In genomic region chr7:26177269-26177668, GRCh38 we compare ENCODE assay signal across 8 cellular contexts. TPM values are rescaled to one million over a fixed set of nuclear protein-coding genes. Genes with fewer than 3 reads are reported as not detected.
DNase-seq lines count a peak whose midpoint lies in the region; ATAC-seq and TF ChIP-seq lines count a peak whose summit lies in the region.
"Not testable (repeated sequence)": the region's sequence is repeated elsewhere in the genome, so short reads cannot be mapped to it uniquely, and the experiment has no call there.

No MANE protein-coding gene starts in this region.

- peaks cover 50% of the 10 kb centered on the region for H3K4me1 Mint-ChIP-seq in Calu3 (ENCODE audit: low read depth, unreplicated experiment)
- peaks cover 31% of the 10 kb centered on the region for H3K4me1 Mint-ChIP-seq in T-helper 1 cell treated with Interleukin-12 subunit alpha and Interleukin-12 subunit beta and Interleukin-4 antibody, amounts not matched to agents 30 μg/mL and 1 μg/mL, for 36 hours (ENCODE audit: low read depth)
- H3K4me1 Mint-ChIP-seq in activated T-cell treated with anti-CD3 and anti-CD28 coated beads, Interleukin-2, amount 50 U/mL, for 24 hours (ENCODE audit: low read depth): peaks cover 49% of the 10 kb centered on the region
- peaks cover 30% of the 10 kb centered on the region for H3K4me1 Mint-ChIP-seq in activated T-helper 17 cell treated with anti-CD3 and anti-CD28 coated beads, Interleukin-2, amount 50 U/mL, for 72 hours
- peaks cover 48% of the 10 kb centered on the region for H3K4me1 Mint-ChIP-seq in activated naive CD4-positive, alpha-beta T cell treated with anti-CD3 and anti-CD28 coated beads, Interleukin-2, amount 50 U/mL, for 24 hours
- H3K4me1 Mint-ChIP-seq in endothelial cell (ENCODE audit: unreplicated experiment): not testable (repeated sequence)
- H3K4me1 Mint-ChIP-seq in natural killer cell treated with Interleukin-12 subunit alpha and Interleukin-12 subunit beta and Interleukin-15 and Interleukin-18, amount 100 ng/mL, for 72 hours (ENCODE audit: low read depth in 2 of 2): peaks cover 35 to 43% of the 10 kb centered on the region in 2 donors
- peaks cover 25% of the 10 kb centered on the region for H3K4me1 Mint-ChIP-seq in progenitor cell of endocrine pancreas (ENCODE audit: low read depth)

- intact Hi-C loops in Calu3 (cut with micrococcal nuclease; ENCODE audit: unreplicated experiment): not testable (repeated sequence)

- H3K36me3 Mint-ChIP-seq in Calu3 (ENCODE audit: insufficient read depth, unreplicated experiment): peaks cover 74% of the 10 kb centered on the region
- H3K36me3 Mint-ChIP-seq in T-helper 1 cell treated with Interleukin-12 subunit alpha and Interleukin-12 subunit beta and Interleukin-4 antibody, amounts not matched to agents 30 μg/mL and 1 μg/mL, for 36 hours (ENCODE audit: low read depth): peaks cover 29% of the 10 kb centered on the region
- H3K36me3 Mint-ChIP-seq in activated T-cell treated with anti-CD3 and anti-CD28 coated beads, Interleukin-2, amount 50 U/mL, for 24 hours (ENCODE audit: low read depth): peaks cover 69% of the 10 kb centered on the region
- H3K36me3 Mint-ChIP-seq in activated T-helper 17 cell treated with anti-CD3 and anti-CD28 coated beads, Interleukin-2, amount 50 U/mL, for 72 hours (ENCODE audit: low read depth): peaks cover 73% of the 10 kb centered on the region
- H3K36me3 Mint-ChIP-seq in activated naive CD4-positive, alpha-beta T cell treated with anti-CD3 and anti-CD28 coated beads, Interleukin-2, amount 50 U/mL, for 24 hours: peaks cover 10% of the 10 kb centered on the region
- not testable (repeated sequence) for H3K36me3 Mint-ChIP-seq in endothelial cell (ENCODE audit: low read depth, unreplicated experiment)
- H3K36me3 Mint-ChIP-seq in natural killer cell treated with Interleukin-12 subunit alpha and Interleukin-12 subunit beta and Interleukin-15 and Interleukin-18, amount 100 ng/mL, for 72 hours: peaks cover 21% of the 10 kb centered on the region
- peaks cover 17% of the 10 kb centered on the region for H3K36me3 Mint-ChIP-seq in progenitor cell of endocrine pancreas (ENCODE audit: insufficient read depth)

- H3K27ac Mint-ChIP-seq in Calu3 (ENCODE audit: unreplicated experiment) (peak overlapping the region; percentile 63), progenitor cell of endocrine pancreas (peak overlapping the region; percentile 62)
- H3K27ac Mint-ChIP-seq in T-helper 1 cell treated with Interleukin-12 subunit alpha and Interleukin-12 subunit beta and Interleukin-4 antibody, amounts not matched to agents 30 μg/mL and 1 μg/mL, for 36 hours: peak overlapping the region; percentile 55
- peak overlapping the region; percentile 80 for H3K27ac Mint-ChIP-seq in activated T-cell treated with anti-CD3 and anti-CD28 coated beads, Interleukin-2, amount 50 U/mL, for 24 hours
- peak overlapping the region; percentile 50 for H3K27ac Mint-ChIP-seq in activated T-helper 17 cell treated with anti-CD3 and anti-CD28 coated beads, Interleukin-2, amount 50 U/mL, for 72 hours
- peak overlapping the region; percentile 46 for H3K27ac Mint-ChIP-seq in activated naive CD4-positive, alpha-beta T cell treated with anti-CD3 and anti-CD28 coated beads, Interleukin-2, amount 50 U/mL, for 24 hours
- H3K27ac Mint-ChIP-seq in endothelial cell (ENCODE audit: unreplicated experiment): not testable (repeated sequence)
- H3K27ac Mint-ChIP-seq in natural killer cell treated with Interleukin-12 subunit alpha and Interleukin-12 subunit beta and Interleukin-15 and Interleukin-18, amount 100 ng/mL, for 72 hours: peak overlapping the region; percentile 8 to 50

- not testable (repeated sequence) for ATAC-seq in activated T-helper 17 cell treated with anti-CD3 and anti-CD28 coated beads, Interleukin-2, amount 50 U/mL, for 72 hours (replicated peaks); natural killer cell treated with Interleukin-12 subunit alpha and Interleukin-12 subunit beta and Interleukin-15 and Interleukin-18, amount 100 ng/mL, for 72 hours

- not testable (repeated sequence) for BruUV-seq in Calu3 (replicated peaks; lab: Mats Ljungman, UMichigan)

- not testable (repeated sequence) for H3K9me3 Mint-ChIP-seq in Calu3 (ENCODE audit: low read depth, unreplicated experiment); T-helper 1 cell treated with Interleukin-12 subunit alpha and Interleukin-12 subunit beta and Interleukin-4 antibody, amounts not matched to agents 30 μg/mL and 1 μg/mL, for 36 hours; activated T-cell treated with anti-CD3 and anti-CD28 coated beads, Interleukin-2, amount 50 U/mL, for 24 hours; activated T-helper 17 cell treated with anti-CD3 and anti-CD28 coated beads, Interleukin-2, amount 50 U/mL, for 72 hours; activated naive CD4-positive, alpha-beta T cell treated with anti-CD3 and anti-CD28 coated beads, Interleukin-2, amount 50 U/mL, for 24 hours; endothelial cell (ENCODE audit: unreplicated experiment); natural killer cell treated with Interleukin-12 subunit alpha and Interleukin-12 subunit beta and Interleukin-15 and Interleukin-18, amount 100 ng/mL, for 72 hours; progenitor cell of endocrine pancreas (ENCODE audit: low read depth)

- not testable (repeated sequence) for DNase-seq in Calu3; activated T-cell treated with anti-CD3 and anti-CD28 coated beads, Interleukin-2, amount 50 U/mL, for 24 hours; endothelial cell (ENCODE audit: low spot score); natural killer cell treated with Interleukin-12 subunit alpha and Interleukin-12 subunit beta and Interleukin-15 and Interleukin-18, amount 100 ng/mL, for 72 hours (ENCODE audit: low spot score); progenitor cell of endocrine pancreas (ENCODE audit: low spot score, unreplicated experiment)

- H3K4me3 Mint-ChIP-seq in Calu3 (ENCODE audit: low read depth, unreplicated experiment); T-helper 1 cell treated with Interleukin-12 subunit alpha and Interleukin-12 subunit beta and Interleukin-4 antibody, amounts not matched to agents 30 μg/mL and 1 μg/mL, for 36 hours; activated T-cell treated with anti-CD3 and anti-CD28 coated beads, Interleukin-2, amount 50 U/mL, for 24 hours; activated T-helper 17 cell treated with anti-CD3 and anti-CD28 coated beads, Interleukin-2, amount 50 U/mL, for 72 hours; activated naive CD4-positive, alpha-beta T cell treated with anti-CD3 and anti-CD28 coated beads, Interleukin-2, amount 50 U/mL, for 24 hours; natural killer cell treated with Interleukin-12 subunit alpha and Interleukin-12 subunit beta and Interleukin-15 and Interleukin-18, amount 100 ng/mL, for 72 hours; progenitor cell of endocrine pancreas (ENCODE audit: low read depth): not testable (repeated sequence)
- H3K4me3 Mint-ChIP-seq in endothelial cell (ENCODE audit: unreplicated experiment): peak overlapping the region; percentile 14

- CTCF ChIA-PET in Calu3 (lab: Charles Lee): not testable (repeated sequence)

- TF ChIP-seq CTCF in Calu3 (IDR thresholded peaks at IDR 0.05; ENCODE audit: unreplicated experiment); endothelial cell (IDR thresholded peaks at IDR 0.05; ENCODE audit: unreplicated experiment); progenitor cell of endocrine pancreas (IDR thresholded peaks at IDR 0.05; ENCODE audit: unreplicated experiment): not testable (repeated sequence)

- H3K27me3 Mint-ChIP-seq in Calu3 (ENCODE audit: unreplicated experiment); T-helper 1 cell treated with Interleukin-12 subunit alpha and Interleukin-12 subunit beta and Interleukin-4 antibody, amounts not matched to agents 30 μg/mL and 1 μg/mL, for 36 hours (ENCODE audit: low read depth); activated T-cell treated with anti-CD3 and anti-CD28 coated beads, Interleukin-2, amount 50 U/mL, for 24 hours; activated T-helper 17 cell treated with anti-CD3 and anti-CD28 coated beads, Interleukin-2, amount 50 U/mL, for 72 hours; activated naive CD4-positive, alpha-beta T cell treated with anti-CD3 and anti-CD28 coated beads, Interleukin-2, amount 50 U/mL, for 24 hours; endothelial cell (ENCODE audit: unreplicated experiment); natural killer cell treated with Interleukin-12 subunit alpha and Interleukin-12 subunit beta and Interleukin-15 and Interleukin-18, amount 100 ng/mL, for 72 hours; progenitor cell of endocrine pancreas: not testable (repeated sequence)

RNA-seq across cellular contexts. Expression of gene HNRNPA2B1, which starts 23.3 kb away (rescaled TPM):
- total RNA-seq in Calu3 (2022): 880 and 924 TPM in 2 replicates
- 100 to 1,000 TPM; 491 to 882 TPM for total RNA-seq in activated T-helper 17 cell treated with anti-CD3 and anti-CD28 coated beads, Interleukin-2, amount 50 U/mL, for 72 hours
- 623 TPM for total RNA-seq in endothelial cell (ENCODE audit: unreplicated experiment)
- total RNA-seq in natural killer cell treated with Interleukin-12 subunit alpha and Interleukin-12 subunit beta and Interleukin-15 and Interleukin-18, amount 100 ng/mL, for 72 hours: 1,000 to 10,000 TPM in 1 of 2 donors, 100 to 1,000 TPM in 1; 824 to 1,096 TPM
- total RNA-seq in progenitor cell of endocrine pancreas: 950 and 984 TPM in 2 replicates

RNA-seq across cellular contexts. Expression of gene CBX3, which starts 24.3 kb away (rescaled TPM):
- total RNA-seq in Calu3 (2022) (390 and 417 TPM in 2 replicates), endothelial cell (ENCODE audit: unreplicated experiment) (146 TPM), progenitor cell of endocrine pancreas (221 and 222 TPM in 2 replicates)
- 100 to 1,000 TPM; 179 to 242 TPM for total RNA-seq in activated T-helper 17 cell treated with anti-CD3 and anti-CD28 coated beads, Interleukin-2, amount 50 U/mL, for 72 hours
- 100 to 1,000 TPM; 184 to 218 TPM for total RNA-seq in natural killer cell treated with Interleukin-12 subunit alpha and Interleukin-12 subunit beta and Interleukin-15 and Interleukin-18, amount 100 ng/mL, for 72 hours

RNA-seq across cellular contexts. Expression of gene NFE2L3, which starts 25.3 kb away (rescaled TPM):
- 74.3 and 108 TPM in 2 replicates for total RNA-seq in Calu3 (2022)
- total RNA-seq in activated T-helper 17 cell treated with anti-CD3 and anti-CD28 coated beads, Interleukin-2, amount 50 U/mL, for 72 hours: 10 to 100 TPM; 24.1 to 27.6 TPM
- 2.8 TPM for total RNA-seq in endothelial cell (ENCODE audit: unreplicated experiment)
- 10 to 100 TPM; 21.3 to 29.1 TPM for total RNA-seq in natural killer cell treated with Interleukin-12 subunit alpha and Interleukin-12 subunit beta and Interleukin-15 and Interleukin-18, amount 100 ng/mL, for 72 hours
- 25.5 and 28.0 TPM in 2 replicates for total RNA-seq in progenitor cell of endocrine pancreas
